ENCODE assay signal across 23 cellular contexts in genomic region chr11:61090521-61090920, GRCh38. TPM values are rescaled to one million over a fixed set of nuclear protein-coding genes. Genes with fewer than 3 reads are reported as not detected.
DNase-seq lines count a peak whose midpoint lies in the region; ATAC-seq and TF ChIP-seq lines count a peak whose summit lies in the region.
"Had no signal": no experiment of that assay in that cellular context is flagged by ENCODE, and none has a peak within 500 bp of the region (broad histone marks: within the 10 kb centered on the region; RNA-seq: fewer than 3 reads in every experiment).

No MANE protein-coding gene starts in this region.

- peak overlapping the region; percentile 87 for H3K27ac ChIP-seq in CD4-positive, alpha-beta memory T cell (ENCODE audit: low read depth, low read length)
- H3K27ac ChIP-seq in CD8-positive, alpha-beta memory T cell (ENCODE audit: low read depth, low read length) = no peak overlapping the region
- H3K27ac ChIP-seq: gastrocnemius medialis, SJCRH30 had no signal

- no peaks in the 10 kb centered on the region for H3K36me3 ChIP-seq in CD4-positive, alpha-beta memory T cell (ENCODE audit: insufficient read depth, low read length)
- no peaks in the 10 kb centered on the region for H3K36me3 ChIP-seq in CD8-positive, alpha-beta memory T cell (ENCODE audit: insufficient read depth, low read length)
- H3K36me3 ChIP-seq: gastrocnemius medialis, SJCRH30 had no signal

- no peaks in the 10 kb centered on the region for H3K27me3 ChIP-seq in CD4-positive, alpha-beta memory T cell (ENCODE audit: insufficient read depth, low read length)
- no peaks in the 10 kb centered on the region for H3K27me3 ChIP-seq in CD8-positive, alpha-beta memory T cell (ENCODE audit: insufficient read depth, low read length, poor library complexity, severe bottlenecking)
- H3K27me3 ChIP-seq: gastrocnemius medialis, SJCRH30 had no signal

- DNase-seq in CD14-positive monocyte (ENCODE audit: low spot score) (no peak), memory B cell (ENCODE audit: low spot score in 2 of 2) (no peak), GOT3 (lab: John Stamatoyannopoulos, UW) (no peak)
- DNase-seq in CD4-positive, alpha-beta memory T cell = no peak
- peak; percentile 43 for DNase-seq in activated T-cell treated with anti-CD3 and anti-CD28 coated beads, Interleukin-2, amount 50 U/mL, for 24 hours
- DNase-seq in CD8-positive, alpha-beta memory T cell = no peak
- DNase-seq: activated CD4-positive, alpha-beta T cell treated with anti-CD3 and anti-CD28 coated beads for 4 hours; activated gamma-delta T cell treated with Interleukin-2 at 50 U/mL for 16 hours; dermis blood vessel endothelial cell; DMS153; erythroblast; gastrocnemius medialis; HCEC 1CT; NCI-H1105 treated with DMSO at 0.1 percent for 48 hours; NCI-H526 treated with DMSO at 0.1 percent for 48 hours; SJCRH30; small intestine; stimulated activated CD4-positive, alpha-beta T cell treated with anti-CD3 and anti-CD28 coated beads, Interleukin-4, amount 100 ng/mL, for 4 hours had no signal

- H3K36me3 Mint-ChIP-seq in CD14-positive monocyte (no peaks in the 10 kb centered on the region), memory B cell (peaks cover 2% of the 10 kb centered on the region)
- peaks cover 0 to 3% of the 10 kb centered on the region in 2 donors for H3K36me3 Mint-ChIP-seq in CD4-positive, alpha-beta memory T cell
- peaks cover 50% of the 10 kb centered on the region for H3K36me3 Mint-ChIP-seq in activated T-cell treated with anti-CD3 and anti-CD28 coated beads, Interleukin-2, amount 50 U/mL, for 24 hours (ENCODE audit: low read depth)
- peaks cover 0 to 1% (median 0%) of the 10 kb centered on the region in 3 donors for H3K36me3 Mint-ChIP-seq in CD8-positive, alpha-beta memory T cell
- H3K36me3 Mint-ChIP-seq: brain had no signal

- CTCF ChIA-PET in CD4-positive, alpha-beta memory T cell (lab: Charles Lee; ENCODE audit: partially characterized antibody) = interaction anchor here (0.7 to 2.8 kb wide), 8 partner anchors 8 to 120 kb away, joined by 3 to 16 read pairs (median 4); partner anchors contain the start of gene CD6
- CTCF ChIA-PET in CD8-positive, alpha-beta memory T cell (lab: Charles Lee) = interaction anchor here (0.8 to 1.8 kb wide), 3 partner anchors 39 to 137 kb away, joined by 3 to 4 read pairs (median 3); no protein-coding TSS in a partner anchor

- H3K27ac Mint-ChIP-seq in CD14-positive monocyte (peak overlapping the region in 5 of 7 donors; percentile 35 to 89 (median 50)), memory B cell (peak overlapping the region; percentile 22)
- peak overlapping the region; percentile 95 to 99 (median 97) for H3K27ac Mint-ChIP-seq in CD4-positive, alpha-beta memory T cell
- peak overlapping the region; percentile 98 for H3K27ac Mint-ChIP-seq in activated T-cell treated with anti-CD3 and anti-CD28 coated beads, Interleukin-2, amount 50 U/mL, for 24 hours
- H3K27ac Mint-ChIP-seq in CD8-positive, alpha-beta memory T cell = peak overlapping the region in 3 of 8 donors; percentile 45 to 72 (median 66)
- H3K27ac Mint-ChIP-seq: progenitor cell of endocrine pancreas had no signal

- H3K4me3 Mint-ChIP-seq in CD14-positive monocyte (no peak overlapping the region), memory B cell (no peak overlapping the region)
- H3K4me3 Mint-ChIP-seq in CD4-positive, alpha-beta memory T cell = peak overlapping the region in 7 of 8 donors; percentile 79 to 89 (median 81)
- H3K4me3 Mint-ChIP-seq in activated T-cell treated with anti-CD3 and anti-CD28 coated beads, Interleukin-2, amount 50 U/mL, for 24 hours = peak overlapping the region; percentile 85
- peak overlapping the region in 2 of 7 donors; percentile 13 to 28 for H3K4me3 Mint-ChIP-seq in CD8-positive, alpha-beta memory T cell
- H3K4me3 Mint-ChIP-seq: brain had no signal

- peaks cover 52% of the 10 kb centered on the region for H3K4me1 ChIP-seq in CD4-positive, alpha-beta memory T cell (ENCODE audit: insufficient read depth, low read length)
- peaks cover 22% of the 10 kb centered on the region for H3K4me1 ChIP-seq in CD8-positive, alpha-beta memory T cell (ENCODE audit: insufficient read depth, low read length)
- H3K4me1 ChIP-seq: gastrocnemius medialis, SJCRH30 had no signal

- H3K4me3 ChIP-seq in CD4-positive, alpha-beta memory T cell (ENCODE audit: low read length in 2 of 2) = peak overlapping the region in 1 of 2 donors; percentile 16
- H3K4me3 ChIP-seq in CD8-positive, alpha-beta memory T cell (ENCODE audit: low read length) = no peak overlapping the region
- H3K4me3 ChIP-seq: gastrocnemius medialis, SJCRH30 had no signal

- POLR2A ChIA-PET in CD4-positive, alpha-beta memory T cell (lab: Charles Lee; ENCODE audit: partially characterized antibody) = interaction anchor here (1.1 to 8.1 kb wide), 18 partner anchors 10 to 177 kb away, joined by 3 to 102 read pairs (median 8); partner anchors contain the start of genes CD5 and TMEM109
- POLR2A ChIA-PET in CD8-positive, alpha-beta memory T cell (lab: Charles Lee) = interaction anchor here (0.6 to 1.3 kb wide), 3 partner anchors 14 to 38 kb away, joined by 4 read pairs; no protein-coding TSS in a partner anchor

- no peak for ATAC-seq in memory B cell (ENCODE audit: low read depth)
- no peak for ATAC-seq in GM21576 (IDR thresholded peaks at IDR 0.05; ENCODE audit: unreplicated experiment)
- ATAC-seq: gastrocnemius medialis had no signal

- peaks cover 0 to 4% (median 2%) of the 10 kb centered on the region in 3 donors for H3K27me3 Mint-ChIP-seq in CD14-positive monocyte (ENCODE audit: low read depth in 3 of 3)
- no peaks in the 10 kb centered on the region for H3K27me3 Mint-ChIP-seq in CD4-positive, alpha-beta memory T cell
- no peaks in the 10 kb centered on the region for H3K27me3 Mint-ChIP-seq in activated T-cell treated with anti-CD3 and anti-CD28 coated beads, Interleukin-2, amount 50 U/mL, for 24 hours
- H3K27me3 Mint-ChIP-seq in memory B cell = no peaks in the 10 kb centered on the region
- peaks cover 0 to 3% of the 10 kb centered on the region in 2 donors for H3K27me3 Mint-ChIP-seq in CD8-positive, alpha-beta memory T cell
- H3K27me3 Mint-ChIP-seq: brain, progenitor cell of endocrine pancreas had no signal

- peaks cover 0 to 4% (median 0%) of the 10 kb centered on the region in 7 donors for H3K9me3 Mint-ChIP-seq in CD14-positive monocyte
- peaks cover 0 to 5% (median 0%) of the 10 kb centered on the region in 8 donors for H3K9me3 Mint-ChIP-seq in CD4-positive, alpha-beta memory T cell
- H3K9me3 Mint-ChIP-seq in activated T-cell treated with anti-CD3 and anti-CD28 coated beads, Interleukin-2, amount 50 U/mL, for 24 hours = no peaks in the 10 kb centered on the region
- H3K9me3 Mint-ChIP-seq in memory B cell = no peaks in the 10 kb centered on the region
- H3K9me3 Mint-ChIP-seq in CD8-positive, alpha-beta memory T cell = no peaks in the 10 kb centered on the region

- H3K4me1 Mint-ChIP-seq in CD14-positive monocyte = peaks cover 44% of the 10 kb centered on the region
- peaks cover 44 to 72% (median 50%) of the 10 kb centered on the region in 4 donors for H3K4me1 Mint-ChIP-seq in CD4-positive, alpha-beta memory T cell
- H3K4me1 Mint-ChIP-seq in activated T-cell treated with anti-CD3 and anti-CD28 coated beads, Interleukin-2, amount 50 U/mL, for 24 hours (ENCODE audit: low read depth) = peaks cover 78% of the 10 kb centered on the region
- peaks cover 44% of the 10 kb centered on the region for H3K4me1 Mint-ChIP-seq in memory B cell
- H3K4me1 Mint-ChIP-seq in CD8-positive, alpha-beta memory T cell = peaks cover 21 to 49% (median 46%) of the 10 kb centered on the region in 3 donors
- H3K4me1 Mint-ChIP-seq: brain had no signal

- no peaks in the 10 kb centered on the region for H3K9me3 ChIP-seq in CD4-positive, alpha-beta memory T cell (ENCODE audit: control insufficient read depth in 1 of 2, low read length in 2 of 2)
- no peaks in the 10 kb centered on the region for H3K9me3 ChIP-seq in CD8-positive, alpha-beta memory T cell (ENCODE audit: low read length)
- H3K9me3 ChIP-seq: gastrocnemius medialis, SJCRH30 had no signal

- no peak for TF ChIP-seq CTCF in CD14-positive monocyte (IDR thresholded peaks at IDR 0.05)

- intact Hi-C loops in CD14-positive monocyte (cut with micrococcal nuclease) = no loop called here
- intact Hi-C loops in CD4-positive, alpha-beta memory T cell (cut with micrococcal nuclease) = loop anchor here (5.0 kb wide), 1 partner anchor 72 kb away; the partner anchor contains the start of gene VPS37C

RNA-seq across cellular contexts. Expression of gene CD5, which starts 11.8 kb away (rescaled TPM):
- polyA plus RNA-seq in CD14-positive monocyte = under 1 TPM; 0.34 to 0.61 TPM
- total RNA-seq in CD4-positive, alpha-beta memory T cell = 100 to 1,000 TPM; 283 to 289 TPM
- 100 to 1,000 TPM; 170 to 323 TPM for polyA plus RNA-seq in CD4-positive, alpha-beta memory T cell
- 100 to 1,000 TPM; 169 to 175 TPM for total RNA-seq in CD8-positive, alpha-beta memory T cell
- 156 TPM for polyA plus RNA-seq in CD8-positive, alpha-beta memory T cell
- total RNA-seq: dermis blood vessel endothelial cell, OCI-LY7, progenitor cell of endocrine pancreas had no signal
- polyA plus RNA-seq: BJ had no signal

Comparison
In these comparisons a context has a peak if more than half of its experiments do, and no peak if none do; other contexts are left out.
1. H3K4me3 Mint-ChIP-seq: peak in CD4-positive, alpha-beta memory T cell (7 of 8) and activated T-cell treated with anti-CD3 and anti-CD28 coated beads, Interleukin-2, amount 50 U/mL, for 24 hours (single experiment); none in CD14-positive monocyte (0 of 2) and memory B cell (single experiment).
2. RNA of gene CD5, which starts 11.8 kb away (polyA plus RNA-seq): 170 to 323 TPM in CD4-positive, alpha-beta memory T cell and 156 TPM in CD8-positive, alpha-beta memory T cell (single experiment); 0.34 to 0.61 TPM in CD14-positive monocyte; every median in the first group is over 10 times any median in the second.